9 cellular contexts compared by ENCODE assay signal in the genomic region with DNA sequence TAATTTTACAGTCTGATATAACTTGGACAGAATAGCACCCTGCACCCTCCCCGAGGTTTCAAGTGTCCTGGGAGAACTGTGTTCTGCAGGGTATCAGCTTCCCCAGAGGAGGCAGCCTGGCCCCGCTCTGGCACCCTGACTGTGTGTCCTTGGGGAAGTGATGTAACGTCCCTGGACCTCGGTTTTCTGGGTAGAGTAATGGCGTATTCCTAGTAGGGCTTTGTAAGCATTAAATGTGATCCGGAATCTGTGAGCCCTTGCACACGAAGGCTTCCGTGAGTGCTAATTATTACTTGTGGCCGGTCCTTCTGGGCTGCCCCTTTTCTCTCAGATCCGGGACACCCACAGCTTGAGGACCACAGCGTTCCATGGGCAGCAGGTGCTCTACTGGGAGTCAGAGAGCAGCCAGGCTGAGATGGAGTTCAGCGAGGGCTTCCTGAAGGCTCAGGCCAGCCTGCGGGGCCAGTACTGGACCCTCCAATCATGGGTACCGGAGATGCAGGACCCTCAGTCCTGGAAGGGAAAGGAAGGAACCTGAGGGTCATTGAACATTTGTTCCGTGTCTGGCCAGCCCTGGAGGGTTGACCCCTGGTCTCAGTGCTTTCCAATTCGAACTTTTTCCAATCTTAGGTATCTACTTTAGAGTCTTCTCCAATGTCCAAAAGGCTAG. TPM values are rescaled to one million over a fixed set of nuclear protein-coding genes. Genes with fewer than 3 reads are reported as not detected.
DNase-seq lines count a peak whose midpoint lies in the region; ATAC-seq and TF ChIP-seq lines count a peak whose summit lies in the region.
"Had no signal": no experiment of that assay in that cellular context is flagged by ENCODE, and none has a peak within 500 bp of the region (broad histone marks: within the 10 kb centered on the region; RNA-seq: fewer than 3 reads in every experiment).

No MANE protein-coding gene starts in this region.

- no peaks in the 10 kb centered on the region for H3K36me3 ChIP-seq in CD4-positive, CD25-positive, alpha-beta regulatory T cell (ENCODE audit: control insufficient read depth, insufficient read depth, low read length)
- H3K36me3 ChIP-seq in MG63 (no peaks in the 10 kb centered on the region), mammary epithelial cell (ENCODE audit: insufficient read depth, low read length) (no peaks in the 10 kb centered on the region), neural cell (ENCODE audit: insufficient read depth, low read length) (no peaks in the 10 kb centered on the region)

- H3K36me3 Mint-ChIP-seq in CD4-positive, CD25-positive, alpha-beta regulatory T cell: no peaks in the 10 kb centered on the region
- H3K36me3 Mint-ChIP-seq: memory B cell had no signal

- no peaks in the 10 kb centered on the region for H3K9me2 ChIP-seq in neural cell (ENCODE audit: insufficient read depth, low read length)

- H2AFZ ChIP-seq in mammary epithelial cell (ENCODE audit: low read depth, low read length) (peak overlapping the region; percentile 90), neural cell (ENCODE audit: low read depth, low read length) (no peak overlapping the region)

- H3K4me2 ChIP-seq in mammary epithelial cell (ENCODE audit: insufficient read depth, low read depth, low read length): peak overlapping the region; percentile 74
- H3K4me2 ChIP-seq in neural cell (ENCODE audit: low read length): peak overlapping the region; percentile 21

- 83% methylated on average over 12 of the region's 16 CpGs for WGBS in mammary epithelial cell (ENCODE audit: low coverage, missing lambda C conversion rate)

- H3K27ac ChIP-seq in CD4-positive, CD25-positive, alpha-beta regulatory T cell (ENCODE audit: insufficient read depth, low read length, poor library complexity, severe bottlenecking): peak overlapping the region; percentile 81
- H3K27ac ChIP-seq in mammary epithelial cell (ENCODE audit: insufficient read depth, low read depth, low read length) (no peak overlapping the region), neural cell (ENCODE audit: low read length) (peak overlapping the region; percentile 96)

- peak overlapping the region; percentile 61 to 94 (median 90) for H3K4me3 Mint-ChIP-seq in CD4-positive, CD25-positive, alpha-beta regulatory T cell

- no peaks in the 10 kb centered on the region for H4K20me1 ChIP-seq in mammary epithelial cell (ENCODE audit: insufficient read depth, low read length)
- no peaks in the 10 kb centered on the region for H4K20me1 ChIP-seq in neural cell (ENCODE audit: insufficient read depth)

- peak overlapping the region in 1 of 3 donors; percentile 84 for H3K27ac Mint-ChIP-seq in CD4-positive, CD25-positive, alpha-beta regulatory T cell

- no peak for TF ChIP-seq EP300 in neural cell (conservative IDR thresholded peaks at IDR 0.05; ENCODE audit: poor library complexity, severe bottlenecking)

- H3K79me2 ChIP-seq in mammary epithelial cell (ENCODE audit: insufficient read depth, low read length): no peaks in the 10 kb centered on the region
- H3K79me2 ChIP-seq in neural cell (replicated peaks; ENCODE audit: insufficient read depth, low read length): peaks cover 29% of the 10 kb centered on the region

- no TSS peak for BruUV-seq in mammary epithelial cell (replicated peaks; lab: Mats Ljungman, UMichigan)

- TF ChIP-seq CTCF in mammary epithelial cell (conservative IDR thresholded peaks at IDR 0.05 in 1 of 2, IDR thresholded peaks at IDR 0.05 in 1 of 2; ENCODE audit: extremely low read depth in 1 of 2, insufficient read depth in 1 of 2, low read depth in 1 of 2, low read length in 2 of 2): no peak
- no peak for TF ChIP-seq CTCF in neural cell (IDR thresholded peaks at IDR 0.05; ENCODE audit: poor library complexity, severe bottlenecking)

- peaks cover 5% of the 10 kb centered on the region for H3K27me3 Mint-ChIP-seq in CD4-positive, CD25-positive, alpha-beta regulatory T cell
- H3K27me3 Mint-ChIP-seq: memory B cell had no signal

- peaks cover 16% of the 10 kb centered on the region for H3K4me1 ChIP-seq in CD4-positive, CD25-positive, alpha-beta regulatory T cell (ENCODE audit: control insufficient read depth, insufficient read depth, low read length, poor library complexity, severe bottlenecking)
- peaks cover 10% of the 10 kb centered on the region for H3K4me1 ChIP-seq in mammary epithelial cell (ENCODE audit: insufficient read depth, low read length)

- no peaks in the 10 kb centered on the region for H3K9me3 ChIP-seq in CD4-positive, CD25-positive, alpha-beta regulatory T cell (ENCODE audit: control insufficient read depth in 2 of 2, low read length in 2 of 2)
- H3K9me3 ChIP-seq in MG63: no peaks in the 10 kb centered on the region
- H3K9me3 ChIP-seq in mammary epithelial cell (replicated peaks; ENCODE audit: insufficient read depth, low read length): no peaks in the 10 kb centered on the region
- H3K9me3 ChIP-seq in neural cell (ENCODE audit: low read length): no peaks in the 10 kb centered on the region

- no peak for TF ChIP-seq RAD21 in neural cell (conservative IDR thresholded peaks at IDR 0.05)

- dilution Hi-C loops in mammary epithelial cell (cut with HindIII; ENCODE audit: low sequenced_read_pairs): no loop called here

- intact Hi-C loops in mammary epithelial cell (cut with micrococcal nuclease): no loop called here

- no peak for DNase-seq in CD4-positive, CD25-positive, alpha-beta regulatory T cell
- no peak for DNase-seq in MG63
- no peak for DNase-seq in mammary epithelial cell
- DNase-seq in GDM1 (lab: John Stamatoyannopoulos, UW): no peak
- no peak for DNase-seq in SW480 (ENCODE audit: low spot score)
- no peak for DNase-seq in epidermal melanocyte (ENCODE audit: insufficient read length, low spot score)
- DNase-seq in GM03348 (ENCODE audit: low spot score): no peak

- H3K4me1 Mint-ChIP-seq in CD4-positive, CD25-positive, alpha-beta regulatory T cell: peaks cover 0 to 21% (median 3%) of the 10 kb centered on the region in 4 donors

- no peak for ATAC-seq in CD4-positive, CD25-positive, alpha-beta regulatory T cell (ENCODE audit: low read depth in 2 of 2)

- in situ Hi-C loops in mammary epithelial cell (cut with MboI; ENCODE audit: low sequenced_read_pairs in 2 of 2): no loop called here

- H3K4me3 ChIP-seq in CD4-positive, CD25-positive, alpha-beta regulatory T cell (ENCODE audit: low read depth, low read length): peak overlapping the region; percentile 68
- peak overlapping the region; percentile 81 for H3K4me3 ChIP-seq in MG63
- peak overlapping the region in 2 of 3 experiments; percentile 35 to 66 for H3K4me3 ChIP-seq in mammary epithelial cell (replicated peaks in 1 of 3; ENCODE audit: insufficient read depth in 1 of 3, low read depth in 2 of 3, low read length in 3 of 3)
- peak overlapping the region; percentile 85 for H3K4me3 ChIP-seq in neural cell (ENCODE audit: low read length)

- no peak overlapping the region for H3K9ac ChIP-seq in mammary epithelial cell (ENCODE audit: insufficient read depth, low read length)
- H3K9ac ChIP-seq in neural cell (ENCODE audit: low read length): peak overlapping the region; percentile 97

- H3K27me3 ChIP-seq in CD4-positive, CD25-positive, alpha-beta regulatory T cell (ENCODE audit: control insufficient read depth, insufficient read depth, low read length): no peaks in the 10 kb centered on the region
- no peaks in the 10 kb centered on the region for H3K27me3 ChIP-seq in MG63
- no peaks in the 10 kb centered on the region for H3K27me3 ChIP-seq in mammary epithelial cell (ENCODE audit: insufficient read depth, low read length)
- no peaks in the 10 kb centered on the region for H3K27me3 ChIP-seq in neural cell (ENCODE audit: insufficient read depth, low read depth, low read length)

- H3K9me3 Mint-ChIP-seq in CD4-positive, CD25-positive, alpha-beta regulatory T cell: no peaks in the 10 kb centered on the region
- H3K9me3 Mint-ChIP-seq: memory B cell had no signal

- no peaks in the 10 kb centered on the region for H3F3A ChIP-seq in neural cell (ENCODE audit: insufficient read depth, low read length, poor library complexity, severe bottlenecking)

- CTCF ChIA-PET in mammary epithelial cell (lab: Charles Lee; ENCODE audit: low non-redundant PET): no interaction called here

TF ChIP-seq in neural cell, 6 proteins besides CTCF, POLR2A, EP300 and RAD21:
- no peak for TF ChIP-seq MXI1 (conservative IDR thresholded peaks at IDR 0.05; ENCODE audit: poor library complexity, severe bottlenecking)

RNA-seq across cellular contexts. Expression of a gene that starts 1.0 kb away (rescaled TPM):
- 1.8 TPM for total RNA-seq in CD4-positive, CD25-positive, alpha-beta regulatory T cell
- 1 to 10 TPM; 1.2 to 3.0 (median 1.7) TPM for polyA plus RNA-seq in CD4-positive, CD25-positive, alpha-beta regulatory T cell
- total RNA-seq in MG63 (2014; rRNA removed; shearing (Covaris generic); ENCODE audit: low replicate concordance): 3.9 and 5.6 TPM in 2 replicates
- 1 to 10 TPM; 4.4 to 6.8 TPM for total RNA-seq in mammary epithelial cell
- 2.3 TPM for polyA plus RNA-seq in mammary epithelial cell
- polyA minus RNA-seq in mammary epithelial cell: 19.3 TPM
- 75.4 and 78.0 TPM in 2 replicates for polyA plus RNA-seq in neural cell
- polyA minus RNA-seq in neural cell: 62.9 and 81.1 TPM in 2 replicates

RNA-seq across cellular contexts. Expression of a gene that starts 20.1 kb away (rescaled TPM):
- 1.8 TPM for total RNA-seq in CD4-positive, CD25-positive, alpha-beta regulatory T cell
- 1 to 10 TPM in 3 of 4 donors, under 1 TPM in 1; 0.63 to 2.2 (median 1.6) TPM for polyA plus RNA-seq in CD4-positive, CD25-positive, alpha-beta regulatory T cell
- total RNA-seq in MG63 (2014; rRNA removed; shearing (Covaris generic); ENCODE audit: low replicate concordance): 3.5 and 7.6 TPM in 2 replicates
- total RNA-seq in mammary epithelial cell: 10 to 100 TPM; 24.7 to 31.3 TPM
- 31.1 TPM for polyA plus RNA-seq in mammary epithelial cell
- polyA minus RNA-seq in mammary epithelial cell: 16.3 TPM
- polyA plus RNA-seq in neural cell: 11.5 and 17.9 TPM in 2 replicates
- 18.5 and 23.9 TPM in 2 replicates for polyA minus RNA-seq in neural cell

RNA-seq across cellular contexts. Expression of a gene that starts 36.6 kb away (rescaled TPM):
- total RNA-seq in CD4-positive, CD25-positive, alpha-beta regulatory T cell: 0.47 TPM
- under 1 TPM in 1 of 4 donors, not detected in 3; 0.10 TPM for polyA plus RNA-seq in CD4-positive, CD25-positive, alpha-beta regulatory T cell
- total RNA-seq in MG63 (2014; rRNA removed; shearing (Covaris generic); ENCODE audit: low replicate concordance): 1.1 and 2.0 TPM in 2 replicates
- total RNA-seq in mammary epithelial cell: 1 to 10 TPM; 2.0 to 5.2 TPM
- 1.8 TPM for polyA plus RNA-seq in mammary epithelial cell
- 1.9 TPM for polyA minus RNA-seq in mammary epithelial cell
- polyA plus RNA-seq in neural cell: 13.5 and 24.8 TPM in 2 replicates
- 4.4 and 6.6 TPM in 2 replicates for polyA minus RNA-seq in neural cell

RNA-seq across cellular contexts. Expression of a gene that starts 41.0 kb away (rescaled TPM):
- 19.4 TPM for total RNA-seq in CD4-positive, CD25-positive, alpha-beta regulatory T cell
- polyA plus RNA-seq in CD4-positive, CD25-positive, alpha-beta regulatory T cell: 10 to 100 TPM in 3 of 4 donors, 1 to 10 TPM in 1; 9.8 to 17.8 (median 14.7) TPM
- 32.8 and 36.0 TPM in 2 replicates for total RNA-seq in MG63 (2014; rRNA removed; shearing (Covaris generic); ENCODE audit: low replicate concordance)
- total RNA-seq in mammary epithelial cell: 10 to 100 TPM; 14.8 to 33.1 TPM
- polyA plus RNA-seq in mammary epithelial cell: 27.9 TPM
- polyA minus RNA-seq in mammary epithelial cell: 14.7 TPM
- polyA plus RNA-seq in neural cell: 15.0 and 16.1 TPM in 2 replicates
- polyA minus RNA-seq in neural cell: 13.9 and 15.4 TPM in 2 replicates
